In genomic region chr19:35478794-35479193, GRCh38 we compare ENCODE assay signal across 21 cellular contexts. TPM values are rescaled to one million over a fixed set of nuclear protein-coding genes. Genes with fewer than 3 reads are reported as not detected.
DNase-seq lines count a peak whose midpoint lies in the region; ATAC-seq and TF ChIP-seq lines count a peak whose summit lies in the region.
"Had no signal": no experiment of that assay in that cellular context is flagged by ENCODE, and none has a peak within 500 bp of the region (broad histone marks: within the 10 kb centered on the region; RNA-seq: fewer than 3 reads in every experiment).

No MANE protein-coding gene starts in this region.

- ATAC-seq in activated CD8-positive, alpha-beta T cell treated with anti-CD3 and anti-CD28 coated beads for 36 hours, result no peak

- H3K27me3 Mint-ChIP-seq in activated CD8-positive, alpha-beta T cell treated with anti-CD3 and anti-CD28 coated beads for 36 hours, result no peaks in the 10 kb centered on the region
- H3K27me3 Mint-ChIP-seq: CD4-positive, alpha-beta T cell had no signal

- H3K4me3 Mint-ChIP-seq in activated CD8-positive, alpha-beta T cell treated with anti-CD3 and anti-CD28 coated beads for 36 hours, result no peak overlapping the region
- H3K4me3 Mint-ChIP-seq: CD4-positive, alpha-beta T cell; GM23338 had no signal

- H3K4me3 ChIP-seq in skin epidermis, result no peak overlapping the region
- H3K4me3 ChIP-seq: BLaER1, GM23338 had no signal

- H3K4me1 Mint-ChIP-seq in activated CD8-positive, alpha-beta T cell treated with anti-CD3 and anti-CD28 coated beads for 36 hours (ENCODE audit: low read depth), result no peaks in the 10 kb centered on the region
- H3K4me1 Mint-ChIP-seq: GM23338 had no signal

- CTCF ChIA-PET in activated CD8-positive, alpha-beta T cell treated with anti-CD3 and anti-CD28 coated beads for 36 hours (lab: Charles Lee), result interaction anchor here (1.1 to 2.5 kb wide), 2 partner anchors 17 to 127 kb away, joined by 5 to 12 read pairs; no protein-coding TSS in a partner anchor
- CTCF ChIA-PET in RWPE1 (lab: Yijun Ruan, JAX), result interaction anchor here (1.6 kb wide), 1 partner anchor 16 kb away, joined by 8 read pairs; no protein-coding TSS in a partner anchor

- H3K9me3 Mint-ChIP-seq in activated CD8-positive, alpha-beta T cell treated with anti-CD3 and anti-CD28 coated beads for 36 hours, result no peaks in the 10 kb centered on the region
- H3K9me3 Mint-ChIP-seq: CD4-positive, alpha-beta T cell; GM23338 had no signal

- peak; percentile 76 for DNase-seq in NCI-H748 (lab: John Stamatoyannopoulos, UW; ENCODE audit: unreplicated experiment)
- DNase-seq in NCI-H748 treated with DMSO at 0.1 percent for 48 hours (lab: John Stamatoyannopoulos, UW), result no peak
- DNase-seq in DMS79 treated with DMSO at 0.1 percent for 48 hours (lab: John Stamatoyannopoulos, UW), result peak; percentile 77
- no peak for DNase-seq in activated CD8-positive, alpha-beta T cell treated with anti-CD3 and anti-CD28 coated beads for 36 hours
- DNase-seq in RWPE1 (ENCODE audit: low spot score), result no peak
- DNase-seq: CD4-positive, alpha-beta T cell; DMS 273 treated with DMSO at 0.1 percent for 48 hours; KG1; NCI-H1092; NCI-H1694; NCI-H226; NCI-H524 treated with DMSO at 0.1 percent for 48 hours; Right ventricle myocardium superior; SW 1271 had no signal

- no peak overlapping the region for H3K27ac Mint-ChIP-seq in activated CD8-positive, alpha-beta T cell treated with anti-CD3 and anti-CD28 coated beads for 36 hours
- H3K27ac Mint-ChIP-seq: CD4-positive, alpha-beta T cell; GM23338 had no signal

- no peak for TF ChIP-seq CTCF in VCaP (conservative IDR thresholded peaks at IDR 0.05)
- no peak for TF ChIP-seq CTCF in activated CD8-positive, alpha-beta T cell treated with anti-CD3 and anti-CD28 coated beads for 36 hours (IDR thresholded peaks at IDR 0.05)
- no peak for TF ChIP-seq CTCF in RWPE1 (conservative IDR thresholded peaks at IDR 0.05; ENCODE audit: low read depth)

- intact Hi-C loops in activated CD8-positive, alpha-beta T cell treated with anti-CD3 and anti-CD28 coated beads for 36 hours (cut with micrococcal nuclease), result no loop called here

- no peaks in the 10 kb centered on the region for H3K36me3 Mint-ChIP-seq in activated CD8-positive, alpha-beta T cell treated with anti-CD3 and anti-CD28 coated beads for 36 hours (ENCODE audit: low read depth)

- H3K27ac ChIP-seq in VCaP (peak overlapping the region; percentile 69), skin epidermis (peak overlapping the region in 14 of 21 experiments; percentile 6 to 72 (median 48)), RWPE1 (no peak overlapping the region)
- H3K27ac ChIP-seq: BLaER1 had no signal

- POLR2A ChIA-PET in activated CD8-positive, alpha-beta T cell treated with anti-CD3 and anti-CD28 coated beads for 36 hours (lab: Charles Lee), result no interaction called here
- POLR2A ChIA-PET in RWPE1 (lab: Yijun Ruan, JAX; ENCODE audit: low non-redundant PET), result no interaction called here

RNA-seq across cellular contexts. Expression of gene KRTDAP, which starts 11.5 kb away (rescaled TPM):
- not detected for total RNA-seq in activated CD8-positive, alpha-beta T cell treated with anti-CD3 and anti-CD28 coated beads for 36 hours
- total RNA-seq: CD4-positive, alpha-beta T cell; G401; GM23338; HT1080; Right ventricle myocardium superior; SK-MEL-5 had no signal

RNA-seq across cellular contexts. Expression of gene FFAR2, which starts 30.7 kb away (rescaled TPM):
- not detected for total RNA-seq in activated CD8-positive, alpha-beta T cell treated with anti-CD3 and anti-CD28 coated beads for 36 hours
- total RNA-seq: G401, GM23338, HT1080 had no signal

RNA-seq across cellular contexts. Expression of gene DMKN, which starts 34.7 kb away (rescaled TPM):
- total RNA-seq in activated CD8-positive, alpha-beta T cell treated with anti-CD3 and anti-CD28 coated beads for 36 hours, result 1 to 10 TPM in 1 of 2 experiments, under 1 TPM in 1; 0.68 to 1.1 TPM
- total RNA-seq: CD4-positive, alpha-beta T cell had no signal

RNA-seq across cellular contexts. Expression of gene SBSN, which starts 49.3 kb away (rescaled TPM):
- not detected for total RNA-seq in activated CD8-positive, alpha-beta T cell treated with anti-CD3 and anti-CD28 coated beads for 36 hours
- total RNA-seq: CD4-positive, alpha-beta T cell; G401; GM23338; Right ventricle myocardium superior; SK-MEL-5 had no signal

RNA-seq across cellular contexts. Expression of gene GAPDHS, which starts 54.5 kb away (rescaled TPM):
- not detected for total RNA-seq in activated CD8-positive, alpha-beta T cell treated with anti-CD3 and anti-CD28 coated beads for 36 hours
- total RNA-seq: CD4-positive, alpha-beta T cell; G401; GM23338; HT1080; Right ventricle myocardium superior had no signal

Comparison
In these comparisons a context has a peak if more than half of its experiments do, and no peak if none do; other contexts are left out.
1. DNase-seq: peak in NCI-H748 (single experiment) and DMS79 treated with DMSO at 0.1 percent for 48 hours (single experiment); none in NCI-H748 treated with DMSO at 0.1 percent for 48 hours (single experiment), activated CD8-positive, alpha-beta T cell treated with anti-CD3 and anti-CD28 coated beads for 36 hours (single experiment) and RWPE1 (single experiment).